1 cellular context compared by ENCODE assay signal in the genomic region with DNA sequence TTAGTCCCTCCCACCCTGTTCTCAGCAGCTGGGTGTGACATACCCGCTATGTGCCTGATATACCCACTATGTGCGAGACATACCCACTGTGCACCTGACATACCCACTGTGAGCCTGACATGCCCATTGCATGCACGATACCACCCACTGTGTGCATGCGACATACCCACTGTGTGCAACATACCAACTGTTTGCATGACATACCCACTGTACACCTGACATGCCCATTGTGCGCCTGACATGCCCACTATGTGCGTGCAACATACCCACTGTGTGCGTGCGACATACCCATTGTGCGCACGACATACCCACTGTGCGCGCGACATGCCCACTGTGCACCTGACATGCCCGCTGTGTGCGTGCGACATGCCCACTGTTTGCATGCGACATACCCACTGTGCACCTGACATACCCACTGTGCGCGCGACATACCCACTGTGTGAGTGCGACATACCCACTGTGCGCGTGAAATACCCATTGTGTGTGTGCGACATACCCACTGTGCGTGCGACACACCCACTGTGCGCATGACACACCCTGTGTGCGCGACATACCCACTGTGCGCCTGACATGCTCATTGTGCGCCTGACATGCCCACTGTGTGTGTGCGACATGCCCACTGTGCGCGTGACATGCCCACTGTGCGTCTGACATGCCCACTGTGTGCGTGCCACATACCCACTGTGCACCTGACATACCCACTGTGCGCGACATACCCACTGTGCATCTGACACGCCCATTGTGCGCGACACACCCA.
A peak's percentile ranks its signal among the peaks of the same experiment; 100 is the strongest.
TF ChIP-seq lines count a peak whose summit lies in the region.

No MANE protein-coding gene starts in this region.

TF ChIP-seq in K562, 482 proteins besides CTCF, POLR2A, EP300 and RAD21 (continued from another document):
- TF ChIP-seq MEF2D (tag; conservative IDR thresholded peaks at IDR 0.05; ENCODE audit: low read depth) (no peak; the same call in 1 of the 2 replicates), MTA1 (IDR thresholded peaks at IDR 0.05; ENCODE audit: borderline replicate concordance) (no peak), ATF7 (IDR thresholded peaks at IDR 0.05) (no peak), NR1H2 (CRISPR knock-in tag; IDR thresholded peaks at IDR 0.05) (no peak), BDP1 (IDR thresholded peaks at IDR 0.05; ENCODE audit: insufficient read depth, insufficient read length) (no peak), CBX1 (IDR thresholded peaks at IDR 0.05; ENCODE audit: low read depth) (peak; percentile 98; the same call in 1 of the 2 replicates), KLF6 (CRISPR knock-in tag; IDR thresholded peaks at IDR 0.05; ENCODE audit: borderline replicate concordance) (no peak)
